8 cellular contexts compared by ENCODE assay signal in the genomic region with DNA sequence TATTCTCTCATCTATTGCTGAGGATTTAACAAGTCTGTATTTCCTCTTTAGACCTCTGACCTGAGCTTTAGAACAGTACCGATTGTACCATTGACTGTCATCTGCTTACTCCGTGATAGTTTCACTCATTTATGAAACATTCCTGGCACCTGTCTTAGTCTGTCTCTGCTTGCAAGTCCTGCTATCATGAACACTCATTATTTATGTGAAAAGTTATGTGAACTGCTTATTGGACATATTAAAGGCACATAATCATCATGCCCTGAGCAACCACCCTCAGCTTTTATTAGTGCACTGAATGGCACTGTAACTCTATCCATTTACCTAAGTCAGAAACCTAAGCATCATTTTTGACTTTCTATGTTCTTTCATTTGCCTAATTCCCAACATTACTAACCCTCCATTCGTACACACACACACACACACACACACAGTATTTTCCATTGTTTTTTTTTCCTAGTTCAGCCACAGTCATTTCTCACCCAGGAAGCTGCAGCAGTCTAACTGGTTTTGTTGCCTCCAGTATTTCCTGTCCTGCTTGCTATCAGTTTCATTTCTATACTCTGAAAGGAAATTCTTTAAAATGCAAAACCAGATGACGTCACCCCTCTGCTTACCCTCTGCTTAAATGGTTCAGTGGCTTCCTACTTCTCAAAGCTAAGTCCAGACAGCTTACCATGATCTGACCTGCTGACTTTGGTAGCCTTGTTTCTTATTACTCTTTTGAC.
DNase-seq lines count a peak whose midpoint lies in the region; ATAC-seq and TF ChIP-seq lines count a peak whose summit lies in the region.

No MANE protein-coding gene starts in this region.

- no peaks in the 10 kb centered on the region for H3K27me3 ChIP-seq in uterus

- H3K4me1 Mint-ChIP-seq in T-cell = peaks cover 53 to 64% (median 59%) of the 10 kb centered on the region in 3 donors

- POLR2A ChIA-PET in T-cell (lab: Charles Lee) = interaction anchor here in 1 of 2 donors (0.6 to 0.7 kb wide), 3 partner anchors 52 to 157 kb away, joined by 3 to 4 read pairs (median 3); no protein-coding TSS in a partner anchor

- peak overlapping the region; percentile 64 to 82 (median 70) for H3K4me3 Mint-ChIP-seq in T-cell

- 89 to 100% methylated on average over 1 to 3 of the region's 4 CpGs for WGBS in mesodermal cell (ENCODE audit: insufficient coverage in 2 of 2), 2 experiments

- CTCF ChIA-PET in T-cell (lab: Charles Lee) = interaction anchor here (0.6 to 2.7 kb wide), 6 partner anchors 17 to 276 kb away, joined by 3 to 19 read pairs (median 6); a partner anchor contains a TSS

- H3K36me3 Mint-ChIP-seq in T-cell = peaks cover 46% of the 10 kb centered on the region

- ATAC-seq in GM21447 (IDR thresholded peaks at IDR 0.05; ENCODE audit: unreplicated experiment) (peak; percentile 99), T-cell (replicated peaks in 1 of 4) (peak; percentile 90 to 97 (median 96))
- peak; percentile 95 for ATAC-seq in stimulated activated naive CD8-positive, alpha-beta T cell treated with anti-CD3 and anti-CD28 coated beads, Interleukin-15, Interleukin-2, amounts not matched to agents 100 U/mL and 50 U/mL, for 24 hours

- H3K9me3 ChIP-seq in mesodermal cell (ENCODE audit: control insufficient read depth, low read length) = no peaks in the 10 kb centered on the region
- no peaks in the 10 kb centered on the region for H3K9me3 ChIP-seq in uterus

- no peak for TF ChIP-seq CTCF in uterus (IDR thresholded peaks at IDR 0.05)

- H3K36me3 ChIP-seq in mesodermal cell (ENCODE audit: control insufficient read depth, insufficient read depth, low read length) = peaks cover 12% of the 10 kb centered on the region
- H3K36me3 ChIP-seq in uterus = no peaks in the 10 kb centered on the region

- DNase-seq in DMS79 (lab: John Stamatoyannopoulos, UW) (peak; percentile 24), HT1080 (ENCODE audit: low read depth) (peak; percentile 90), T-cell (peak in 30 of 34 experiments; percentile 10 to 68 (median 40)), uterus (no peak)
- DNase-seq in central memory CD4-positive, alpha-beta T cell = peak; percentile 75
- DNase-seq in stimulated activated naive CD8-positive, alpha-beta T cell treated with anti-CD3 and anti-CD28 coated beads, Interleukin-15, Interleukin-2, amounts not matched to agents 100 U/mL and 50 U/mL, for 24 hours = peak; percentile 38

- H3K4me1 ChIP-seq in mesodermal cell (ENCODE audit: control insufficient read depth, insufficient read depth, low read length, poor library complexity, severe bottlenecking) (peaks cover 13% of the 10 kb centered on the region), uterus (no peaks in the 10 kb centered on the region)

- no peaks in the 10 kb centered on the region for H3K27me3 Mint-ChIP-seq in T-cell

- H3K9me3 Mint-ChIP-seq in T-cell = no peaks in the 10 kb centered on the region

- peak overlapping the region; percentile 93 to 98 for H3K27ac Mint-ChIP-seq in T-cell

- no peak for TF ChIP-seq POLR2A in uterus (IDR thresholded peaks at IDR 0.05)

- H3K4me3 ChIP-seq in mesodermal cell (ENCODE audit: extremely low read depth, insufficient read depth, low read length, poor library complexity, severe bottlenecking) (no peak overlapping the region), uterus (no peak overlapping the region)

- H3K27ac ChIP-seq in mesodermal cell (ENCODE audit: low read depth, low read length, severe bottlenecking) (peak overlapping the region; percentile 50), uterus (no peak overlapping the region)

- intact Hi-C loops in uterus (cut with DNase I; ENCODE audit: low total_unique reads) = no loop called here

Comparison
In these comparisons a context has a peak if more than half of its experiments do, and no peak if none do; other contexts are left out.
1. DNase-seq: peak in DMS79 (single experiment), HT1080 (single experiment), T-cell (30 of 34), central memory CD4-positive, alpha-beta T cell (single experiment) and stimulated activated naive CD8-positive, alpha-beta T cell treated with anti-CD3 and anti-CD28 coated beads, Interleukin-15, Interleukin-2, amounts not matched to agents 100 U/mL and 50 U/mL, for 24 hours (single experiment); none in uterus (0 of 2).
2. Peak in every context shown above with its lines, with median percentiles within 50 percentile points of each other: ATAC-seq.